In genomic region chr1:35559317-35559944, GRCh38 we compare ENCODE assay signal across 9 cellular contexts. TPM values are rescaled to one million over a fixed set of nuclear protein-coding genes. Genes with fewer than 3 reads are reported as not detected.
DNase-seq lines count a peak whose midpoint lies in the region; ATAC-seq and TF ChIP-seq lines count a peak whose summit lies in the region.
"Had no signal": no experiment of that assay in that cellular context is flagged by ENCODE, and none has a peak within 500 bp of the region (broad histone marks: within the 10 kb centered on the region; RNA-seq: fewer than 3 reads in every experiment).

No MANE protein-coding gene starts in this region.

- POLR2A ChIA-PET in Caco-2 (lab: Charles Lee) = no interaction called here

- no peak for DNase-seq in activated naive CD4-positive, alpha-beta T cell treated with anti-CD3 and anti-CD28 coated beads, Interleukin-2, amount 50 U/mL, for 16 hours
- DNase-seq in immature natural killer cell (no peak), Caco-2 (no peak), hepatic stellate cell (ENCODE audit: low spot score) (no peak), NCI-H345 treated with DMSO at 0.1 percent for 48 hours (lab: John Stamatoyannopoulos, UW; ENCODE audit: unreplicated experiment) (no peak)
- DNase-seq: body of pancreas had no signal

- H3K4me1 ChIP-seq in thymus (ENCODE audit: control insufficient read depth, insufficient read depth, low read length) = peaks cover 16% of the 10 kb centered on the region
- peaks cover 12% of the 10 kb centered on the region for H3K4me1 ChIP-seq in Caco-2

- no TSS peak for BruUV-seq in Caco-2 (replicated peaks; lab: Mats Ljungman, UMichigan)

- CTCF ChIA-PET in Caco-2 (lab: Charles Lee) = no interaction called here

- peaks cover 61% of the 10 kb centered on the region for H3K4me1 Mint-ChIP-seq in activated naive CD4-positive, alpha-beta T cell treated with anti-CD3 and anti-CD28 coated beads, Interleukin-2, amount 50 U/mL, for 24 hours
- peaks cover 45% of the 10 kb centered on the region for H3K4me1 Mint-ChIP-seq in activated T-helper 17 cell treated with anti-CD3 and anti-CD28 coated beads, Interleukin-2, amount 50 U/mL, for 72 hours
- H3K4me1 Mint-ChIP-seq in immature natural killer cell (peaks cover 37 to 44% of the 10 kb centered on the region in 2 donors), Caco-2 (ENCODE audit: low read depth, unreplicated experiment) (no peaks in the 10 kb centered on the region)

- H3K27ac ChIP-seq in thymus (ENCODE audit: low read depth) = peak overlapping the region; percentile 26
- H3K27ac ChIP-seq: body of pancreas had no signal

- H3K27me3 ChIP-seq in thymus (ENCODE audit: control insufficient read depth, insufficient read depth) = no peaks in the 10 kb centered on the region
- H3K27me3 ChIP-seq in Caco-2 (replicated peaks; ENCODE audit: control insufficient read depth, insufficient read depth, low read length) = no peaks in the 10 kb centered on the region
- H3K27me3 ChIP-seq: body of pancreas had no signal

- H3K36me3 ChIP-seq in thymus (ENCODE audit: control insufficient read depth, insufficient read depth) (peaks cover 14% of the 10 kb centered on the region), Caco-2 (ENCODE audit: control insufficient read depth, insufficient read depth, low read length) (no peaks in the 10 kb centered on the region)

- peak overlapping the region; percentile 59 for H3K4me3 Mint-ChIP-seq in activated naive CD4-positive, alpha-beta T cell treated with anti-CD3 and anti-CD28 coated beads, Interleukin-2, amount 50 U/mL, for 24 hours
- peak overlapping the region; percentile 99 for H3K4me3 Mint-ChIP-seq in activated T-helper 17 cell treated with anti-CD3 and anti-CD28 coated beads, Interleukin-2, amount 50 U/mL, for 72 hours
- H3K4me3 Mint-ChIP-seq in immature natural killer cell (peak overlapping the region in 4 of 5 donors; percentile 22 to 45 (median 31)), Caco-2 (ENCODE audit: unreplicated experiment) (no peak overlapping the region)

- no peak overlapping the region for H3K4me3 ChIP-seq in thymus (ENCODE audit: low read length)
- no peak overlapping the region for H3K4me3 ChIP-seq in Caco-2 (ENCODE audit: low read depth, low read length)
- H3K4me3 ChIP-seq: body of pancreas had no signal

- intact Hi-C loops in Caco-2 (cut with micrococcal nuclease; ENCODE audit: unreplicated experiment) = loop anchor here (5.0 to 10.0 kb wide), 2 partner anchors 367 to 485 kb away; partner anchors contain the start of genes SFPQ and ZMYM1

- H3K9me3 ChIP-seq in thymus (ENCODE audit: control insufficient read depth) (peaks cover 1% of the 10 kb centered on the region), Caco-2 (no peaks in the 10 kb centered on the region)
- H3K9me3 ChIP-seq: body of pancreas had no signal

- H3K27ac Mint-ChIP-seq in activated naive CD4-positive, alpha-beta T cell treated with anti-CD3 and anti-CD28 coated beads, Interleukin-2, amount 50 U/mL, for 24 hours = peak overlapping the region; percentile 89
- peak overlapping the region; percentile 100 for H3K27ac Mint-ChIP-seq in activated T-helper 17 cell treated with anti-CD3 and anti-CD28 coated beads, Interleukin-2, amount 50 U/mL, for 72 hours
- H3K27ac Mint-ChIP-seq in immature natural killer cell (peak overlapping the region in 5 of 6 donors; percentile 10 to 79 (median 69)), Caco-2 (ENCODE audit: unreplicated experiment) (no peak overlapping the region)

- no peak for ATAC-seq in activated T-helper 17 cell treated with anti-CD3 and anti-CD28 coated beads, Interleukin-2, amount 50 U/mL, for 72 hours (replicated peaks)
- ATAC-seq: body of pancreas had no signal

- no peaks in the 10 kb centered on the region for H3K9me3 Mint-ChIP-seq in activated naive CD4-positive, alpha-beta T cell treated with anti-CD3 and anti-CD28 coated beads, Interleukin-2, amount 50 U/mL, for 24 hours
- no peaks in the 10 kb centered on the region for H3K9me3 Mint-ChIP-seq in activated T-helper 17 cell treated with anti-CD3 and anti-CD28 coated beads, Interleukin-2, amount 50 U/mL, for 72 hours
- no peaks in the 10 kb centered on the region for H3K9me3 Mint-ChIP-seq in immature natural killer cell
- H3K9me3 Mint-ChIP-seq in Caco-2 (ENCODE audit: unreplicated experiment) = no peaks in the 10 kb centered on the region

- no peak for TF ChIP-seq CTCF in Caco-2 (IDR thresholded peaks at IDR 0.05; ENCODE audit: insufficient read depth in 1 of 2, low read depth in 1 of 2, low read length in 1 of 2, severe bottlenecking in 1 of 2, unreplicated experiment in 1 of 2)

- H3K36me3 Mint-ChIP-seq in activated naive CD4-positive, alpha-beta T cell treated with anti-CD3 and anti-CD28 coated beads, Interleukin-2, amount 50 U/mL, for 24 hours = peaks cover 2% of the 10 kb centered on the region
- peaks cover 65% of the 10 kb centered on the region for H3K36me3 Mint-ChIP-seq in activated T-helper 17 cell treated with anti-CD3 and anti-CD28 coated beads, Interleukin-2, amount 50 U/mL, for 72 hours (ENCODE audit: low read depth)
- H3K36me3 Mint-ChIP-seq in immature natural killer cell = no peaks in the 10 kb centered on the region
- peaks cover 34% of the 10 kb centered on the region for H3K36me3 Mint-ChIP-seq in Caco-2 (ENCODE audit: insufficient read depth, unreplicated experiment)

- H3K27me3 Mint-ChIP-seq in activated naive CD4-positive, alpha-beta T cell treated with anti-CD3 and anti-CD28 coated beads, Interleukin-2, amount 50 U/mL, for 24 hours = no peaks in the 10 kb centered on the region
- H3K27me3 Mint-ChIP-seq in activated T-helper 17 cell treated with anti-CD3 and anti-CD28 coated beads, Interleukin-2, amount 50 U/mL, for 72 hours = no peaks in the 10 kb centered on the region
- H3K27me3 Mint-ChIP-seq in immature natural killer cell (ENCODE audit: low read depth in 3 of 3) (peaks cover 3 to 8% (median 5%) of the 10 kb centered on the region in 3 donors), Caco-2 (ENCODE audit: insufficient read depth, unreplicated experiment) (no peaks in the 10 kb centered on the region)

- 94% methylated on average over 7 of the region's 7 CpGs for WGBS in thymus

RNA-seq across cellular contexts. Expression of gene NCDN, which starts 1.8 kb away (rescaled TPM):
- total RNA-seq in activated T-helper 17 cell treated with anti-CD3 and anti-CD28 coated beads, Interleukin-2, amount 50 U/mL, for 72 hours = 10 to 100 TPM; 37.1 to 42.4 TPM
- 1 to 10 TPM; 4.1 to 8.9 (median 4.9) TPM for polyA plus RNA-seq in immature natural killer cell
- 8.3 TPM for polyA plus RNA-seq in thymus
- 12.8 and 14.1 TPM in 2 replicates for total RNA-seq in Caco-2 (2022)

RNA-seq across cellular contexts. Expression of gene KIAA0319L, which starts 2.2 kb away (rescaled TPM):
- 10 to 100 TPM; 45.8 to 98.2 TPM for total RNA-seq in activated T-helper 17 cell treated with anti-CD3 and anti-CD28 coated beads, Interleukin-2, amount 50 U/mL, for 72 hours
- polyA plus RNA-seq in immature natural killer cell (10 to 100 TPM; 11.1 to 31.8 (median 19.1) TPM), thymus (25.6 TPM)
- total RNA-seq in Caco-2 (2022) = 39.9 and 40.2 TPM in 2 replicates

RNA-seq across cellular contexts. Expression of gene TFAP2E, which starts 13.7 kb away (rescaled TPM):
- 1 to 10 TPM in 1 of 2 donors, under 1 TPM in 1; 0.97 to 4.5 TPM for total RNA-seq in activated T-helper 17 cell treated with anti-CD3 and anti-CD28 coated beads, Interleukin-2, amount 50 U/mL, for 72 hours
- polyA plus RNA-seq in immature natural killer cell (1 to 10 TPM in 2 of 3 donors, not detected in 1; 1.3 to 1.8 TPM), thymus (4.7 TPM)
- total RNA-seq in Caco-2 (2022) = 3.4 and 3.5 TPM in 2 replicates
- total RNA-seq: body of pancreas had no signal
